In the genomic region with DNA sequence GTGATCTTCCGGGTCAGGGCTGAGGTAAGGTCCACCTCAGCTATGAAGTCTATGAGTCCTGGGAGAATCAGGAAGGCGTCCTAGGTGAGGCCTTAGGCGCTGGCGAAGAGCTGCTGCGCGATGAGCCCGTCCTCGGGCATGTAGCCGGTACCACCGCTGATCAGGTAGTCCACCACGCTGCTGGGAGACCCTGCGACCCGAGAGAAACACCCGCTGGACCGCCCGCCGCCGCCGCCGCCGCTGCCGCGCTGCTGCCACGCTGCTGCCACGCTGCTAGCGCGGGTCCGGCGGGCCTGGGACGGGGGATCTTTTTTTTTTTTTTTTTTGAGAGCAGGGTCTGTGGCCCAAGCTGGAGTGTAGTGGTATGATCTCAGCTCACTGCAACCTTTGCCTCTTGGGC, we compare ENCODE assay signal across 31 cellular contexts.
"Had no signal": no experiment of that assay in that cellular context is flagged by ENCODE, and none has a peak within 500 bp of the region (broad histone marks: within the 10 kb centered on the region; RNA-seq: fewer than 3 reads in every experiment).

No MANE protein-coding gene starts in this region.

- H3K9me3 ChIP-seq: neutrophil, ovary, psoas muscle, right lobe of liver, sigmoid colon, suprapubic skin, testis, tibial artery, transverse colon, upper lobe of right lung, uterus had no signal

- H3K27me3 ChIP-seq: neural progenitor cell, neutrophil, ovary, right lobe of liver, sigmoid colon, suprapubic skin, testis, tibial artery, transverse colon, upper lobe of right lung, uterus had no signal

- DNase-seq: naive thymus-derived CD4-positive, alpha-beta T cell; natural killer cell; nucleus accumbens; ovary; posterior cingulate gyrus; psoas muscle; right cardiac atrium; right lobe of liver; sigmoid colon; small intestine; stimulated activated CD4-positive, alpha-beta T cell treated with anti-CD3 and anti-CD28 coated beads, Interleukin-15, amount 100 ng/mL, for 24 hours; stimulated activated CD4-positive, alpha-beta T cell treated with anti-CD3 and anti-CD28 coated beads, Interleukin-4, amount 100 ng/mL, for 1 hour; stimulated activated CD4-positive, alpha-beta T cell treated with anti-CD3 and anti-CD28 coated beads, Interleukin-4, amount 100 ng/mL, for 4 hours; stimulated activated CD8-positive, alpha-beta memory T cell treated with anti-CD3 and anti-CD28 coated beads, Interleukin-4, amount 100 ng/mL, for 48 hours; stimulated activated naive CD4-positive, alpha-beta T cell; stimulated activated naive CD8-positive, alpha-beta T cell treated with anti-CD3 and anti-CD28 coated beads, Interleukin-15, amount 100 ng/mL, for 72 hours; stimulated activated naive CD8-positive, alpha-beta T cell treated with anti-CD3 and anti-CD28 coated beads, Interleukin-15, Interleukin-2, amounts not matched to agents 100 U/mL and 50 U/mL, for 24 hours; substantia nigra; testis; tibial artery; transverse colon; upper lobe of right lung; uterus had no signal

- H3K27ac Mint-ChIP-seq: naive thymus-derived CD4-positive, alpha-beta T cell; natural killer cell; nephron; neural progenitor cell; progenitor cell of endocrine pancreas; stimulated activated memory B cell treated with anti-CD40 and anti-IgM and Interleukin-4, amounts not matched to agents 10 μg/mL and 1 μg/mL and 100 μg/mL, for 72 hours; stimulated activated naive CD8-positive, alpha-beta T cell treated with anti-CD3 and anti-CD28 coated beads, Interleukin-15, amount 100 ng/mL, for 72 hours; type B pancreatic cell had no signal

- H3K4me1 Mint-ChIP-seq: natural killer cell; nephron; stimulated activated naive CD8-positive, alpha-beta T cell treated with anti-CD3 and anti-CD28 coated beads, Interleukin-15, amount 100 ng/mL, for 72 hours had no signal

- ATAC-seq: naive thymus-derived CD4-positive, alpha-beta T cell; natural killer cell; psoas muscle; right cardiac atrium; right lobe of liver; stimulated activated memory B cell treated with anti-CD40 and anti-IgM and Interleukin-4, amounts not matched to agents 10 μg/mL and 1 μg/mL and 100 μg/mL, for 72 hours; stimulated activated naive CD8-positive, alpha-beta T cell treated with anti-CD3 and anti-CD28 coated beads, Interleukin-15, amount 100 ng/mL, for 72 hours; stimulated activated naive CD8-positive, alpha-beta T cell treated with anti-CD3 and anti-CD28 coated beads, Interleukin-15, Interleukin-2, amounts not matched to agents 100 U/mL and 50 U/mL, for 24 hours; upper lobe of right lung had no signal

- H3K9me3 Mint-ChIP-seq: natural killer cell; stimulated activated naive CD8-positive, alpha-beta T cell treated with anti-CD3 and anti-CD28 coated beads, Interleukin-15, amount 100 ng/mL, for 72 hours; type B pancreatic cell had no signal

- H3K4me3 ChIP-seq: neural progenitor cell, ovary, psoas muscle, right lobe of liver, sigmoid colon, suprapubic skin, testis, tibial artery, transverse colon, upper lobe of right lung, uterus had no signal

- H3K36me3 ChIP-seq: neural progenitor cell, neutrophil, ovary, right lobe of liver, sigmoid colon, suprapubic skin, tibial artery, transverse colon, upper lobe of right lung, uterus had no signal

- H3K79me2 ChIP-seq: parathyroid adenoma had no signal

- H2AFZ ChIP-seq: neural progenitor cell, parathyroid adenoma had no signal

- H3K4me3 Mint-ChIP-seq: naive thymus-derived CD4-positive, alpha-beta T cell; natural killer cell; nephron; neural progenitor cell; stimulated activated memory B cell treated with anti-CD40 and anti-IgM and Interleukin-4, amounts not matched to agents 10 μg/mL and 1 μg/mL and 100 μg/mL, for 72 hours; stimulated activated naive CD8-positive, alpha-beta T cell treated with anti-CD3 and anti-CD28 coated beads, Interleukin-15, amount 100 ng/mL, for 72 hours; type B pancreatic cell had no signal

- H3K27me3 Mint-ChIP-seq: naive thymus-derived CD4-positive, alpha-beta T cell; progenitor cell of endocrine pancreas; stimulated activated naive CD8-positive, alpha-beta T cell treated with anti-CD3 and anti-CD28 coated beads, Interleukin-15, amount 100 ng/mL, for 72 hours; type B pancreatic cell had no signal

- H3K4me1 ChIP-seq: neural progenitor cell, parathyroid adenoma, psoas muscle, right lobe of liver, sigmoid colon, suprapubic skin, testis, tibial artery, upper lobe of right lung, uterus had no signal

- H3K9ac ChIP-seq: neural progenitor cell, parathyroid adenoma had no signal

- H3K4me2 ChIP-seq: neural progenitor cell had no signal

- H3K27ac ChIP-seq: neural progenitor cell, neutrophil, ovary, parathyroid adenoma, psoas muscle, right lobe of liver, sigmoid colon, suprapubic skin, testis, tibial artery, transverse colon, upper lobe of right lung, uterus had no signal

- H3K36me3 Mint-ChIP-seq: naive thymus-derived CD4-positive, alpha-beta T cell; natural killer cell; stimulated activated memory B cell treated with anti-CD40 and anti-IgM and Interleukin-4, amounts not matched to agents 10 μg/mL and 1 μg/mL and 100 μg/mL, for 72 hours; type B pancreatic cell had no signal
